Comparison of ENCODE assay signal across 24 cellular contexts in the genomic region with DNA sequence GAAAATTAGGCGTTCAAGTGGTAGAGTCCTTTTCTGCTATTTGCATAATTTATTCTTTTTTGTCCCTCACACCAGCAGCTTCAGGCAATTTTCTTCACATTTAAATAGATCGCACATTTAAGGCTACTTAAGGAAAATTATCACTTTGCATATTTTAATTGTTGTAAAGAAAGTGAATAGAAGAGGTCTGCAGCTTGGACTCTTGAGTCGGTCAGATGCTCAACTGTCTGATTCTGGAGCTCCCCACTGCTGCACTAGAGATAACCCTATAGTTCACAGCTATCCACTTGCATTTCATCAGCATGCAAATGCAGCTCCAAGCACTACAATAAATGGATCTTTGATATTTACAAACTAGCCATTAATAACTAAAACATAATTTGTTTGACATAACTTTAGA.
DNase-seq lines count a peak whose midpoint lies in the region; ATAC-seq, FAIRE-seq and TF ChIP-seq lines count a peak whose summit lies in the region.
"Had no signal": no experiment of that assay in that cellular context is flagged by ENCODE, and none has a peak within 500 bp of the region (broad histone marks: within the 10 kb centered on the region; RNA-seq: fewer than 3 reads in every experiment).

No MANE protein-coding gene starts in this region.

- H3F3A ChIP-seq in neural progenitor cell (ENCODE audit: low read depth): peaks cover 22% of the 10 kb centered on the region

- DNase-seq in HAP-1 (ENCODE audit: low spot score in 2 of 2): peak; percentile 52 to 79
- DNase-seq in NCI-H526 treated with DMSO at 0.1 percent for 48 hours (lab: John Stamatoyannopoulos, UW): peak; percentile 95
- DNase-seq in chondrocyte (ENCODE audit: low spot score): no peak
- no peak for DNase-seq in neural progenitor cell (ENCODE audit: low spot score)
- no peak for DNase-seq in pancreas
- DNase-seq in immature natural killer cell: no peak
- DNase-seq: AML-193; CD4-positive, alpha-beta T cell; H7; MG63; NCI-H146; NCI-H1930; NCI-H2107; NCI-H446 treated with DMSO at 0.1 percent for 48 hours; NCI-H774; SHP77; SW 1271 had no signal

- no peaks in the 10 kb centered on the region for H3K79me2 ChIP-seq in neural progenitor cell (ENCODE audit: low read depth)

- ATAC-seq in pancreas (no peak), GM19455 (IDR thresholded peaks at IDR 0.05; ENCODE audit: unreplicated experiment) (no peak)
- ATAC-seq: A549, K562, Panc1 had no signal

- H3K27ac ChIP-seq in neural progenitor cell (peak overlapping the region; percentile 12), pancreas (no peak overlapping the region)
- H3K27ac ChIP-seq: A549; BLaER1 treated with 17β-estradiol and CSF1 and Interleukin-3, amounts not matched to agents 10 nM and 100 nM; RWPE1 had no signal

- H3K27ac Mint-ChIP-seq in chondrocyte (ENCODE audit: unreplicated experiment): peak overlapping the region; percentile 71
- no peak overlapping the region for H3K27ac Mint-ChIP-seq in neural progenitor cell
- H3K27ac Mint-ChIP-seq in immature natural killer cell: no peak overlapping the region
- H3K27ac Mint-ChIP-seq: CD4-positive, alpha-beta T cell had no signal

- H3K4me1 Mint-ChIP-seq in chondrocyte (ENCODE audit: low read depth) (peaks cover 47% of the 10 kb centered on the region), neural progenitor cell (peaks cover 53% of the 10 kb centered on the region), immature natural killer cell (no peaks in the 10 kb centered on the region)

- no peak overlapping the region for H2AFZ ChIP-seq in neural progenitor cell (replicated peaks)

- H3K9me3 ChIP-seq in HAP-1 (no peaks in the 10 kb centered on the region), neural progenitor cell (ENCODE audit: low read depth) (no peaks in the 10 kb centered on the region), pancreas (no peaks in the 10 kb centered on the region)
- H3K9me3 ChIP-seq: A549; BLaER1 treated with 17β-estradiol and CSF1 and Interleukin-3, amounts not matched to agents 10 nM and 100 nM; MG63 had no signal

- intact Hi-C loops in pancreas (cut with DNase I): no loop called here

- in situ Hi-C loops in HAP-1 (cut with MboI; ENCODE audit: low sequenced_read_pairs): no loop called here

- H3K4me1 ChIP-seq in HAP-1: peaks cover 38% of the 10 kb centered on the region
- H3K4me1 ChIP-seq in neural progenitor cell: peaks cover 45% of the 10 kb centered on the region
- H3K4me1 ChIP-seq in pancreas: peaks cover 0 to 4% (median 0%) of the 10 kb centered on the region in 3 donors
- H3K4me1 ChIP-seq: BLaER1 treated with 17β-estradiol and CSF1 and Interleukin-3, amounts not matched to agents 10 nM and 100 nM had no signal

- H4K20me1 ChIP-seq in neural progenitor cell (ENCODE audit: low read depth): no peaks in the 10 kb centered on the region
- H4K20me1 ChIP-seq: BLaER1 treated with 17β-estradiol and CSF1 and Interleukin-3, amounts not matched to agents 10 nM and 100 nM had no signal

- H3K27me3 Mint-ChIP-seq in chondrocyte (ENCODE audit: low read depth) (no peaks in the 10 kb centered on the region), neural progenitor cell (ENCODE audit: insufficient read depth, low read depth) (no peaks in the 10 kb centered on the region), immature natural killer cell (ENCODE audit: low read depth in 3 of 3) (peaks cover 0 to 2% (median 0%) of the 10 kb centered on the region in 3 donors)
- H3K27me3 Mint-ChIP-seq: CD4-positive, alpha-beta T cell had no signal

- H3K4me2 ChIP-seq in neural progenitor cell: peak overlapping the region; percentile 39
- H3K4me2 ChIP-seq: A549; BLaER1 treated with 17β-estradiol and CSF1 and Interleukin-3, amounts not matched to agents 10 nM and 100 nM had no signal

- TF ChIP-seq CTCF in chondrocyte (IDR thresholded peaks at IDR 0.05) (no peak), neural progenitor cell (IDR thresholded peaks at IDR 0.05) (no peak), pancreas (IDR thresholded peaks at IDR 0.05) (no peak)

- H3K9me3 Mint-ChIP-seq in chondrocyte (ENCODE audit: low read depth) (peaks cover 4% of the 10 kb centered on the region), neural progenitor cell (no peaks in the 10 kb centered on the region), immature natural killer cell (peaks cover 0 to 32% (median 7%) of the 10 kb centered on the region in 6 donors)
- H3K9me3 Mint-ChIP-seq: CD4-positive, alpha-beta T cell had no signal

- H3K36me3 ChIP-seq in HAP-1 (replicated peaks): no peaks in the 10 kb centered on the region
- no peaks in the 10 kb centered on the region for H3K36me3 ChIP-seq in neural progenitor cell
- no peaks in the 10 kb centered on the region for H3K36me3 ChIP-seq in pancreas
- H3K36me3 ChIP-seq: BLaER1 treated with 17β-estradiol and CSF1 and Interleukin-3, amounts not matched to agents 10 nM and 100 nM; MG63 had no signal

- no peak for FAIRE-seq in pancreas (lab: Jason Lieb, UNC)
- FAIRE-seq: A549, HTR-8/SVneo, K562 had no signal

- H3K4me3 ChIP-seq in HAP-1: no peak overlapping the region
- no peak overlapping the region for H3K4me3 ChIP-seq in neural progenitor cell
- H3K4me3 ChIP-seq in pancreas: no peak overlapping the region
- H3K4me3 ChIP-seq: A549; BLaER1 treated with 17β-estradiol and CSF1 and Interleukin-3, amounts not matched to agents 10 nM and 100 nM; K562; MG63 had no signal

- H3K36me3 Mint-ChIP-seq in chondrocyte (ENCODE audit: low read depth) (no peaks in the 10 kb centered on the region), neural progenitor cell (no peaks in the 10 kb centered on the region), immature natural killer cell (no peaks in the 10 kb centered on the region)

- no peak overlapping the region for H3K9ac ChIP-seq in neural progenitor cell
- H3K9ac ChIP-seq: BLaER1 treated with 17β-estradiol and CSF1 and Interleukin-3, amounts not matched to agents 10 nM and 100 nM had no signal

- H3K27me3 ChIP-seq in HAP-1 (ENCODE audit: low read depth): no peaks in the 10 kb centered on the region
- no peaks in the 10 kb centered on the region for H3K27me3 ChIP-seq in neural progenitor cell
- no peaks in the 10 kb centered on the region for H3K27me3 ChIP-seq in pancreas
- H3K27me3 ChIP-seq: BLaER1 treated with 17β-estradiol and CSF1 and Interleukin-3, amounts not matched to agents 10 nM and 100 nM; MG63 had no signal

- 86 to 95% methylated on average over 3 of the region's 3 CpGs for WGBS in pancreas, 2 donors

- H3K4me3 Mint-ChIP-seq in chondrocyte (ENCODE audit: unreplicated experiment) (no peak overlapping the region), neural progenitor cell (no peak overlapping the region), immature natural killer cell (no peak overlapping the region)
- H3K4me3 Mint-ChIP-seq: CD4-positive, alpha-beta T cell had no signal

Comparison
In these comparisons a context has a peak if more than half of its experiments do, and no peak if none do; other contexts are left out.
1. DNase-seq: peak in HAP-1 (2 of 2) and NCI-H526 treated with DMSO at 0.1 percent for 48 hours (single experiment); none in chondrocyte (single experiment), neural progenitor cell (single experiment), pancreas (0 of 6) and immature natural killer cell (0 of 3).